Comparison of ENCODE assay signal across 10 cellular contexts in the genomic region with DNA sequence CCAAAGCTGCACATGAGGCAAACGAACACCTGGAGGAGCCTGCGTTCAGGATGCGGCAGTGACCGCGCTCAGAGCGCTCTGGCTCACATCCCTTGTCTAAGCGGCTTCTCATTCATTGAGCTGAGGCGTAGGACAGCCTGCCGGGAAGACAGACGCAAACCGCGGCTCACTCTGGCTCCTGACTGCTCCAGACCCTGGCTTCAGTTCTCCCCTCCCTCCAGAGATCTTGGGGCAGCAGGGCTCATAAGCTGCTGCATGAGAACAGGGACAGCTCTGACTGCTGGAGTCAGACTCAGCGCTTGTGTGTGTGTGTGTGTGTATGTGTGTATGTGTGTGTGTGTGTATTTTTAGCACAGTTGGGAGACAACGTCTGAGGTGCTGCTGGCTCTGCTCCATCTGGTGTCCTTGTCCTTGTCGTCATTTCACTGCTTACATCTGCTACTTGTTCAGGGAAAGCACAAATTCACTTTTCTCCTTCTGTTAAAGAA. TPM values are rescaled to one million over a fixed set of nuclear protein-coding genes. Genes with fewer than 3 reads are reported as not detected.
DNase-seq lines count a peak whose midpoint lies in the region; ATAC-seq and TF ChIP-seq lines count a peak whose summit lies in the region.
"Had no signal": no experiment of that assay in that cellular context is flagged by ENCODE, and none has a peak within 500 bp of the region (broad histone marks: within the 10 kb centered on the region; RNA-seq: fewer than 3 reads in every experiment).

No MANE protein-coding gene starts in this region.

- CTCF ChIA-PET in Panc1 (lab: Charles Lee), result no interaction called here

- no peaks in the 10 kb centered on the region for H3K4me1 ChIP-seq in Panc1 (ENCODE audit: control insufficient read depth, insufficient read depth, low read length)
- H3K4me1 ChIP-seq in rectal smooth muscle tissue (ENCODE audit: control insufficient read depth, insufficient read depth, low read length), result peaks cover 3% of the 10 kb centered on the region

- peak; percentile 71; the same call in 1 of the 2 replicates for ATAC-seq in Panc1
- no peak for ATAC-seq in GM18858 (IDR thresholded peaks at IDR 0.05; ENCODE audit: unreplicated experiment)
- no peak for ATAC-seq in esophagus mucosa

- TF ChIP-seq CTCF in Panc1 (IDR thresholded peaks at IDR 0.05), result no peak
- TF ChIP-seq CTCF in fibroblast of the aortic adventitia (IDR thresholded peaks at IDR 0.05; ENCODE audit: insufficient read depth, low read length), result peak; percentile 2

- H3K27me3 ChIP-seq in Panc1 (ENCODE audit: control insufficient read depth, insufficient read depth, low read length) (no peaks in the 10 kb centered on the region), rectal smooth muscle tissue (ENCODE audit: control insufficient read depth, insufficient read depth, low read length) (no peaks in the 10 kb centered on the region)
- H3K27me3 ChIP-seq: tibial artery had no signal

- DNase-seq in NCI-H2107 treated with DMSO at 0.1 percent for 48 hours (lab: John Stamatoyannopoulos, UW; ENCODE audit: unreplicated experiment) (peak; percentile 4), NCI-H2107 (lab: John Stamatoyannopoulos, UW) (no peak), Panc1 (ENCODE audit: low read depth, low spot score) (no peak), fibroblast of the aortic adventitia (ENCODE audit: low read depth) (peak; percentile 37), UCSD-AML1 (lab: John Stamatoyannopoulos, UW; ENCODE audit: unreplicated experiment) (no peak)
- DNase-seq: Karpas-422 had no signal

- intact Hi-C loops in Panc1 (cut with micrococcal nuclease; ENCODE audit: unreplicated experiment), result no loop called here

- H3K4me3 ChIP-seq in Panc1 (ENCODE audit: low read depth in 2 of 2, low read length in 2 of 2), result no peak overlapping the region
- H3K4me3 ChIP-seq in fibroblast of the aortic adventitia (ENCODE audit: low read depth, low read length), result peak overlapping the region; percentile 31
- H3K4me3 ChIP-seq in rectal smooth muscle tissue (ENCODE audit: low read length), result peak overlapping the region; percentile 36

- H3K9me3 ChIP-seq in Panc1 (ENCODE audit: control insufficient read depth, insufficient read depth, low read depth, low read length), result no peaks in the 10 kb centered on the region
- H3K9me3 ChIP-seq: tibial artery had no signal

- H3K36me3 ChIP-seq in Panc1 (ENCODE audit: control insufficient read depth, insufficient read depth, low read length), result no peaks in the 10 kb centered on the region
- no peaks in the 10 kb centered on the region for H3K36me3 ChIP-seq in rectal smooth muscle tissue (ENCODE audit: control insufficient read depth, insufficient read depth, low read length)
- H3K36me3 ChIP-seq: tibial artery had no signal

- H3K27ac ChIP-seq in Panc1 (ENCODE audit: low read length), result no peak overlapping the region
- no peak overlapping the region for H3K27ac ChIP-seq in rectal smooth muscle tissue (ENCODE audit: low read depth, low read length)

- no peak overlapping the region for H3K9ac ChIP-seq in rectal smooth muscle tissue (ENCODE audit: low read length)

- BruUV-seq in Panc1 (replicated peaks; lab: Mats Ljungman, UMichigan), result no TSS peak

- in situ Hi-C loops in Panc1 (cut with HindIII; ENCODE audit: low pct_unique_long_range_greater_than_20kb, low sequenced_read_pairs), result no loop called here

- POLR2A ChIA-PET in Panc1 (lab: Charles Lee), result no interaction called here

RNA-seq across cellular contexts. Expression of a gene that starts 15.8 kb away (rescaled TPM):
- not detected for total RNA-seq in Panc1 (2021; ENCODE audit: unreplicated experiment)
- not detected for polyA plus RNA-seq in Panc1 (2012; ENCODE audit: insufficient read length)
- not detected in 2 replicates for total RNA-seq in fibroblast of the aortic adventitia (ENCODE audit: low replicate concordance)
- total RNA-seq in esophagus mucosa, result not detected

Comparison
In these comparisons a context has a peak if more than half of its experiments do, and no peak if none do; other contexts are left out.
1. DNase-seq: peak in NCI-H2107 treated with DMSO at 0.1 percent for 48 hours (single experiment) and fibroblast of the aortic adventitia (single experiment); none in NCI-H2107 (single experiment), Panc1 (single experiment) and UCSD-AML1 (single experiment).
2. H3K4me3 ChIP-seq: peak in fibroblast of the aortic adventitia (single experiment) and rectal smooth muscle tissue (single experiment); none in Panc1 (0 of 2).